ENCODE assay signal across 35 cellular contexts in genomic region chr1:225941949-225942222, GRCh38. TPM values are rescaled to one million over a fixed set of nuclear protein-coding genes. Genes with fewer than 3 reads are reported as not detected.
DNase-seq lines count a peak whose midpoint lies in the region; ATAC-seq, FAIRE-seq and TF ChIP-seq lines count a peak whose summit lies in the region.
"Had no signal": no experiment of that assay in that cellular context is flagged by ENCODE, and none has a peak within 500 bp of the region (broad histone marks: within the 10 kb centered on the region; RNA-seq: fewer than 3 reads in every experiment).

No MANE protein-coding gene starts in this region.

- H4K20me1 ChIP-seq in K562 (replicated peaks; ENCODE audit: control insufficient read depth, insufficient read depth, low read length): no peaks in the 10 kb centered on the region
- no peaks in the 10 kb centered on the region for H4K20me1 ChIP-seq in neural progenitor cell (ENCODE audit: low read depth)

- H3K79me2 ChIP-seq in K562 (ENCODE audit: control insufficient read depth, insufficient read depth, low read length) (no peaks in the 10 kb centered on the region), neural progenitor cell (ENCODE audit: low read depth) (no peaks in the 10 kb centered on the region)

- H3K4me1 ChIP-seq in left ventricle myocardium inferior (peaks cover 32% of the 10 kb centered on the region), K562 (replicated peaks in 1 of 2; ENCODE audit: control insufficient read depth in 2 of 2, insufficient read depth in 2 of 2, low read length in 2 of 2) (peaks cover 7 to 23% of the 10 kb centered on the region in 2 experiments; a peak in 4 of 5 replicates), neural progenitor cell (peaks cover 36% of the 10 kb centered on the region)

- no peaks in the 10 kb centered on the region for H3K27me3 ChIP-seq in left ventricle myocardium inferior (ENCODE audit: low read depth)
- no peaks in the 10 kb centered on the region for H3K27me3 ChIP-seq in K562 (ENCODE audit: control insufficient read depth in 2 of 2, insufficient read depth in 2 of 2, low read length in 2 of 2)
- peaks cover 24% of the 10 kb centered on the region for H3K27me3 ChIP-seq in neural progenitor cell
- H3K27me3 ChIP-seq: breast epithelium, SJCRH30 had no signal

- no peak for TF ChIP-seq POLR2A in K562 (conservative IDR thresholded peaks at IDR 0.05)

- in situ Hi-C loops in K562 (cut with MboI): no loop called here

- peak overlapping the region; percentile 89 for H3K27ac Mint-ChIP-seq in neural progenitor cell
- H3K27ac Mint-ChIP-seq: activated CD8-positive, alpha-beta T cell treated with anti-CD3 and anti-CD28 coated beads, Interleukin-2, amount 10 ng/mL, durations not matched to agents 7 days and 5 days; activated T-helper 2 cell treated with anti-CD3 and anti-CD28 coated beads, Interferon-gamma antibody, Interleukin-2, Interleukin-4, amounts not matched to agents 10 μg/mL and 5 μg/mL and 100 μg/mL, durations not matched to agents 14 hours and 24 hours and 36 hours; mesothelial cell of epicardium; naive B cell; stimulated activated naive B cell treated with anti-CD40 and anti-IgM and Interleukin-4, amounts not matched to agents 10 μg/mL and 1 μg/mL and 100 μg/mL, for 72 hours had no signal

- TF ChIP-seq EP300 in K562 (IDR thresholded peaks at IDR 0.05; ENCODE audit: low read length): no peak

- ATAC-seq in Right ventricle myocardium inferior (no peak), K562 (no peak), HG02884 (IDR thresholded peaks at IDR 0.05; ENCODE audit: unreplicated experiment) (no peak), GM19455 (IDR thresholded peaks at IDR 0.05; ENCODE audit: unreplicated experiment) (no peak)
- ATAC-seq: activated CD8-positive, alpha-beta T cell treated with anti-CD3 and anti-CD28 coated beads, Interleukin-2, amount 10 ng/mL, durations not matched to agents 7 days and 5 days had no signal

- CTCF ChIA-PET in K562 (lab: Yijun Ruan, JAX; ENCODE audit: low intra/inter-chr PET ratio): no interaction called here

- peak overlapping the region; percentile 75 for H3K27ac ChIP-seq in left ventricle myocardium inferior (replicated peaks)
- no peak overlapping the region for H3K27ac ChIP-seq in K562 (ENCODE audit: extremely low read depth, low read depth, low read length)
- H3K27ac ChIP-seq in neural progenitor cell: no peak overlapping the region
- H3K27ac ChIP-seq: epithelial cell of prostate, SJCRH30, VCaP had no signal

- H3K4me2 ChIP-seq in K562 (ENCODE audit: insufficient read depth, low read length) (no peak overlapping the region), neural progenitor cell (peak overlapping the region; percentile 46)

- H3K36me3 ChIP-seq in left ventricle myocardium inferior (no peaks in the 10 kb centered on the region), K562 (ENCODE audit: control insufficient read depth, insufficient read depth, low read length) (no peaks in the 10 kb centered on the region), neural progenitor cell (no peaks in the 10 kb centered on the region)
- H3K36me3 ChIP-seq: breast epithelium, SJCRH30 had no signal

- H3K36me3 Mint-ChIP-seq in neural progenitor cell: no peaks in the 10 kb centered on the region
- H3K36me3 Mint-ChIP-seq: mesothelial cell of epicardium; naive B cell; stimulated activated naive B cell treated with anti-CD40 and anti-IgM and Interleukin-4, amounts not matched to agents 10 μg/mL and 1 μg/mL and 100 μg/mL, for 72 hours had no signal

- H3K9me3 ChIP-seq in left ventricle myocardium inferior (replicated peaks) (no peaks in the 10 kb centered on the region), K562 (replicated peaks; ENCODE audit: control insufficient read depth, insufficient read depth, low read depth, low read length) (no peaks in the 10 kb centered on the region), neural progenitor cell (ENCODE audit: low read depth) (no peaks in the 10 kb centered on the region)
- H3K9me3 ChIP-seq: breast epithelium, SJCRH30 had no signal

- no peak overlapping the region for H3K4me3 Mint-ChIP-seq in neural progenitor cell
- H3K4me3 Mint-ChIP-seq: activated CD8-positive, alpha-beta T cell treated with anti-CD3 and anti-CD28 coated beads, Interleukin-2, amount 10 ng/mL, durations not matched to agents 7 days and 5 days; mesothelial cell of epicardium; naive B cell; stimulated activated naive B cell treated with anti-CD40 and anti-IgM and Interleukin-4, amounts not matched to agents 10 μg/mL and 1 μg/mL and 100 μg/mL, for 72 hours had no signal

- peak; percentile 11 for FAIRE-seq in K562 (lab: Jason Lieb, UNC)
- FAIRE-seq: A204.1, G401.6, H1, RCC 7860 had no signal

- H3K9me1 ChIP-seq in K562 (ENCODE audit: control insufficient read depth, insufficient read depth, low read length): no peaks in the 10 kb centered on the region

- H3K9me3 Mint-ChIP-seq in neural progenitor cell: no peaks in the 10 kb centered on the region
- H3K9me3 Mint-ChIP-seq: activated T-helper 2 cell treated with anti-CD3 and anti-CD28 coated beads, Interferon-gamma antibody, Interleukin-2, Interleukin-4, amounts not matched to agents 10 μg/mL and 5 μg/mL and 100 μg/mL, durations not matched to agents 14 hours and 24 hours and 36 hours; mesothelial cell of epicardium; naive B cell; stimulated activated naive B cell treated with anti-CD40 and anti-IgM and Interleukin-4, amounts not matched to agents 10 μg/mL and 1 μg/mL and 100 μg/mL, for 72 hours had no signal

- DNase-seq in left ventricle myocardium inferior: no peak
- DNase-seq in Right ventricle myocardium inferior (ENCODE audit: missing footprints): no peak
- DNase-seq in K562 (ENCODE audit: extremely low read depth in 1 of 4, low spot score in 3 of 4): no peak
- no peak for DNase-seq in neural progenitor cell (ENCODE audit: low spot score)
- DNase-seq in foreskin fibroblast: no peak
- no peak for DNase-seq in NCI-H187 treated with DMSO at 0.1 percent for 48 hours (lab: John Stamatoyannopoulos, UW)
- DNase-seq: activated CD4-positive, alpha-beta T cell treated with anti-CD3 and anti-CD28 coated beads for 4 hours; activated CD8-positive, alpha-beta T cell treated with anti-CD3 and anti-CD28 coated beads, Interleukin-2, amount 10 ng/mL, durations not matched to agents 7 days and 5 days; activated naive CD4-positive, alpha-beta T cell treated with anti-CD3 and anti-CD28 coated beads, Interleukin-2, amount 50 U/mL, for 16 hours; amniotic stem cell; DMS79; effector CD4-positive, alpha-beta T cell; KG1; naive B cell; NCI-H2081 treated with DMSO at 0.1 percent for 48 hours; NCI-H2227 treated with DMSO at 0.1 percent for 48 hours; NCI-H526 treated with DMSO at 0.1 percent for 48 hours; occipital lobe; SJCRH30; stimulated activated naive B cell treated with anti-CD40 and anti-IgM and Interleukin-4, amounts not matched to agents 10 μg/mL and 1 μg/mL and 100 μg/mL, for 72 hours; substantia nigra; T1000 had no signal

- H2AFZ ChIP-seq in K562 (ENCODE audit: low read depth, low read length) (peak overlapping the region; percentile 0; the same call in 1 of the 2 replicates), neural progenitor cell (replicated peaks) (no peak overlapping the region)

- H3K9ac ChIP-seq in K562 (ENCODE audit: insufficient read depth in 1 of 2, low read depth in 2 of 2, low read length in 2 of 2) (peak overlapping the region in 1 of 2 experiments; percentile 71; a peak in 1 of 4 replicates), neural progenitor cell (no peak overlapping the region)

- no peak for TF ChIP-seq RAD21 in K562 (CRISPR knock-in tag; conservative IDR thresholded peaks at IDR 0.05 in 1 of 2, IDR thresholded peaks at IDR 0.05 in 1 of 2)

- intact Hi-C loops in left ventricle myocardium inferior (cut with micrococcal nuclease): no loop called here
- intact Hi-C loops in Right ventricle myocardium inferior (cut with DNase I): no loop called here
- intact Hi-C loops in K562 (cut with micrococcal nuclease): no loop called here

- 10% methylated on average over 1 of the region's 1 CpG for WGBS in K562 (ENCODE audit: insufficient coverage, low coverage, missing lambda C conversion rate)

- POLR2A ChIA-PET in K562 (lab: Yijun Ruan, JAX): interaction anchor here (1.4 kb wide), 1 partner anchor 16 kb away, joined by 7 read pairs; no protein-coding TSS in a partner anchor

- no TSS peak for BruUV-seq in K562 (replicated peaks; lab: Mats Ljungman, UMichigan)

- peaks cover 42% of the 10 kb centered on the region for H3K4me1 Mint-ChIP-seq in neural progenitor cell

- TF ChIP-seq CTCF in left ventricle myocardium inferior (IDR thresholded peaks at IDR 0.05; ENCODE audit: borderline replicate concordance): no peak
- TF ChIP-seq CTCF in K562 (IDR thresholded peaks at IDR 0.05 in 2 of 3, conservative IDR thresholded peaks at IDR 0.05 in 1 of 3; ENCODE audit: insufficient read depth in 2 of 3, low read depth in 1 of 3, low read length in 3 of 3): no peak
- no peak for TF ChIP-seq CTCF in neural progenitor cell (IDR thresholded peaks at IDR 0.05)
- TF ChIP-seq CTCF in foreskin fibroblast (IDR thresholded peaks at IDR 0.05; ENCODE audit: low read depth, low read length): no peak

- H3F3A ChIP-seq in neural progenitor cell (ENCODE audit: low read depth): peaks cover 17% of the 10 kb centered on the region

- H3K27me3 Mint-ChIP-seq in neural progenitor cell (ENCODE audit: insufficient read depth, low read depth): peaks cover 7% of the 10 kb centered on the region

- H3K4me3 ChIP-seq in left ventricle myocardium inferior: no peak overlapping the region
- no peak overlapping the region for H3K4me3 ChIP-seq in K562
- H3K4me3 ChIP-seq in neural progenitor cell: no peak overlapping the region
- no peak overlapping the region for H3K4me3 ChIP-seq in foreskin fibroblast (ENCODE audit: low read depth in 1 of 2, low read length in 2 of 2)
- H3K4me3 ChIP-seq: breast epithelium, SJCRH30 had no signal

RNA-seq across cellular contexts. Expression of gene LEFTY2, which starts 0.9 kb away (rescaled TPM):
- total RNA-seq in left ventricle myocardium inferior: 0.69 TPM
- total RNA-seq in Right ventricle myocardium inferior: 0.19 TPM
- 0.23 TPM in 1 of 2 replicates, not detected in the other for total RNA-seq in K562 (2011; cell fraction: chromatin; rRNA removed; ENCODE audit: low replicate concordance)
- not detected in 2 replicates for total RNA-seq in K562 (2011; cell fraction: nucleolus; rRNA removed)
- 0.29 TPM in 1 of 2 replicates, not detected in the other for total RNA-seq in K562 (2011; cell fraction: nucleoplasm; rRNA removed)
- total RNA-seq in K562 (2014; rRNA removed): 0.08 and 0.14 TPM in 2 replicates
- not detected in 2 replicates for total RNA-seq in K562 (2014; rRNA removed; fragmentation: Illumina TruSeq; extraction: Trizol)
- total RNA-seq in K562 (2015; rRNA removed; fragmentation: Illumina TruSeq; extraction: Trizol): not detected in 2 replicates
- not detected in 2 replicates for total RNA-seq in K562 (2021)
- 0.04 and 0.07 TPM in 2 replicates for polyA plus RNA-seq in K562 (2011; rRNA removed)
- 0.03 and 0.06 TPM in 2 replicates for polyA plus RNA-seq in K562 (2011; cell fraction: cytosol; rRNA removed)
- 0.06 TPM in 1 of 2 replicates, not detected in the other for polyA plus RNA-seq in K562 (2011; cell fraction: nucleus; rRNA removed)
- polyA plus RNA-seq in K562 (2012): 0.04 TPM in 2 replicates
- polyA plus RNA-seq in K562 (2014; fragmentation: Illumina TruSeq; extraction: Trizol): not detected in 2 replicates
- polyA plus RNA-seq in K562 (2014; fragmentation: Nextera tagmentation; extraction: Ambion mirVana): not detected
- polyA plus RNA-seq in K562 (2014; rRNA removed): 0.78 TPM in 1 of 2 replicates, not detected in the other
- not detected in 2 replicates for polyA minus RNA-seq in K562 (2011; rRNA and poly(A)+ RNA removed)
- polyA minus RNA-seq in K562 (2011; cell fraction: cytosol; rRNA and poly(A)+ RNA removed): not detected in 2 replicates
- polyA minus RNA-seq in K562 (2011; cell fraction: nucleus; rRNA and poly(A)+ RNA removed): not detected in 2 replicates
- not detected in 2 replicates for total RNA-seq in neural progenitor cell (ENCODE audit: low replicate concordance)
- total RNA-seq: activated CD8-positive, alpha-beta T cell treated with anti-CD3 and anti-CD28 coated beads, Interleukin-2, amount 10 ng/mL, durations not matched to agents 7 days and 5 days; activated T-helper 2 cell treated with anti-CD3 and anti-CD28 coated beads, Interferon-gamma antibody, Interleukin-2, Interleukin-4, amounts not matched to agents 10 μg/mL and 5 μg/mL and 100 μg/mL, durations not matched to agents 14 hours and 24 hours and 36 hours; glomerular endothelial cell had no signal

RNA-seq across cellular contexts. Expression of gene PYCR2, which starts 17.8 kb away (rescaled TPM):
- total RNA-seq in left ventricle myocardium inferior (64.0 TPM), Right ventricle myocardium inferior (58.6 TPM), K562 (2014; rRNA removed) (162 and 176 TPM in 2 replicates), K562 (2014; rRNA removed; fragmentation: Illumina TruSeq; extraction: Trizol) (75.2 and 76.7 TPM in 2 replicates), K562 (2015; rRNA removed; fragmentation: Illumina TruSeq; extraction: Trizol) (79.2 and 83.5 TPM in 2 replicates), K562 (2021) (200 and 219 TPM in 2 replicates), neural progenitor cell (ENCODE audit: low replicate concordance) (23.8 and 54.7 TPM in 2 replicates)
- 118 and 268 TPM in 2 replicates for total RNA-seq in K562 (2011; cell fraction: chromatin; rRNA removed; ENCODE audit: low replicate concordance)
- 193 and 210 TPM in 2 replicates for total RNA-seq in K562 (2011; cell fraction: nucleolus; rRNA removed)
- total RNA-seq in K562 (2011; cell fraction: nucleoplasm; rRNA removed): 181 and 191 TPM in 2 replicates
- polyA plus RNA-seq in K562 (2011; rRNA removed) (127 and 246 TPM in 2 replicates), K562 (2014; fragmentation: Illumina TruSeq; extraction: Trizol) (154 and 187 TPM in 2 replicates), K562 (2014; fragmentation: Nextera tagmentation; extraction: Ambion mirVana) (1 to 10 TPM; 5.5 to 7.9 TPM), K562 (2014; rRNA removed) (195 and 208 TPM in 2 replicates)
- polyA plus RNA-seq in K562 (2011; cell fraction: cytosol; rRNA removed): 168 and 216 TPM in 2 replicates
- 321 and 394 TPM in 2 replicates for polyA plus RNA-seq in K562 (2011; cell fraction: nucleus; rRNA removed)
- polyA plus RNA-seq in K562 (2012): 161 and 213 TPM in 2 replicates
- polyA minus RNA-seq in K562 (2011; rRNA and poly(A)+ RNA removed): 79.4 and 82.2 TPM in 2 replicates
- 58.5 and 79.5 TPM in 2 replicates for polyA minus RNA-seq in K562 (2011; cell fraction: cytosol; rRNA and poly(A)+ RNA removed)
- 66.8 and 85.3 TPM in 2 replicates for polyA minus RNA-seq in K562 (2011; cell fraction: nucleus; rRNA and poly(A)+ RNA removed)

RNA-seq across cellular contexts. Expression of gene LEFTY1, which starts 52.9 kb away (rescaled TPM):
- total RNA-seq in left ventricle myocardium inferior (0.55 TPM), Right ventricle myocardium inferior (not detected), K562 (2014; rRNA removed) (0.16 TPM in 1 of 2 replicates, not detected in the other), K562 (2014; rRNA removed; fragmentation: Illumina TruSeq; extraction: Trizol) (0.07 TPM in 1 of 2 replicates, not detected in the other), K562 (2015; rRNA removed; fragmentation: Illumina TruSeq; extraction: Trizol) (not detected in 2 replicates), K562 (2021) (0.20 and 0.24 TPM in 2 replicates), neural progenitor cell (ENCODE audit: low replicate concordance) (not detected in 2 replicates)
- 0.88 and 1.0 TPM in 2 replicates for total RNA-seq in K562 (2011; cell fraction: chromatin; rRNA removed; ENCODE audit: low replicate concordance)
- 1.2 TPM in 1 of 2 replicates, not detected in the other for total RNA-seq in K562 (2011; cell fraction: nucleolus; rRNA removed)
- total RNA-seq in K562 (2011; cell fraction: nucleoplasm; rRNA removed): 1.1 TPM in 1 of 2 replicates, not detected in the other
- polyA plus RNA-seq in K562 (2011; rRNA removed) (0.09 and 0.21 TPM in 2 replicates), K562 (2014; fragmentation: Illumina TruSeq; extraction: Trizol) (0.15 TPM in 1 of 2 replicates, not detected in the other), K562 (2014; fragmentation: Nextera tagmentation; extraction: Ambion mirVana) (not detected), K562 (2014; rRNA removed) (0.13 TPM in 1 of 2 replicates, not detected in the other)
- polyA plus RNA-seq in K562 (2011; cell fraction: cytosol; rRNA removed): 0.09 and 0.30 TPM in 2 replicates
- 0.41 and 0.67 TPM in 2 replicates for polyA plus RNA-seq in K562 (2011; cell fraction: nucleus; rRNA removed)
- 0.04 and 0.07 TPM in 2 replicates for polyA plus RNA-seq in K562 (2012)
- polyA minus RNA-seq in K562 (2011; rRNA and poly(A)+ RNA removed): not detected in 2 replicates
- polyA minus RNA-seq in K562 (2011; cell fraction: cytosol; rRNA and poly(A)+ RNA removed): not detected in 2 replicates
- 0.22 and 0.27 TPM in 2 replicates for polyA minus RNA-seq in K562 (2011; cell fraction: nucleus; rRNA and poly(A)+ RNA removed)
- total RNA-seq: activated CD8-positive, alpha-beta T cell treated with anti-CD3 and anti-CD28 coated beads, Interleukin-2, amount 10 ng/mL, durations not matched to agents 7 days and 5 days; activated T-helper 2 cell treated with anti-CD3 and anti-CD28 coated beads, Interferon-gamma antibody, Interleukin-2, Interleukin-4, amounts not matched to agents 10 μg/mL and 5 μg/mL and 100 μg/mL, durations not matched to agents 14 hours and 24 hours and 36 hours; glomerular endothelial cell; pulmonary artery endothelial cell had no signal

RNA-seq across cellular contexts. Expression of gene SDE2, which starts 57.3 kb away (rescaled TPM):
- total RNA-seq in left ventricle myocardium inferior (11.3 TPM), Right ventricle myocardium inferior (11.7 TPM), K562 (2014; rRNA removed) (44.9 and 46.0 TPM in 2 replicates), K562 (2014; rRNA removed; fragmentation: Illumina TruSeq; extraction: Trizol) (62.3 and 72.5 TPM in 2 replicates), K562 (2015; rRNA removed; fragmentation: Illumina TruSeq; extraction: Trizol) (42.7 and 43.0 TPM in 2 replicates), K562 (2021) (45.3 and 50.5 TPM in 2 replicates), neural progenitor cell (ENCODE audit: low replicate concordance) (18.8 and 29.2 TPM in 2 replicates)
- total RNA-seq in K562 (2011; cell fraction: chromatin; rRNA removed; ENCODE audit: low replicate concordance): 30.3 and 54.4 TPM in 2 replicates
- total RNA-seq in K562 (2011; cell fraction: nucleolus; rRNA removed): 21.3 and 22.5 TPM in 2 replicates
- 40.9 and 49.1 TPM in 2 replicates for total RNA-seq in K562 (2011; cell fraction: nucleoplasm; rRNA removed)
- polyA plus RNA-seq in K562 (2011; rRNA removed) (35.6 and 49.1 TPM in 2 replicates), K562 (2014; fragmentation: Illumina TruSeq; extraction: Trizol) (35.7 and 39.9 TPM in 2 replicates), K562 (2014; fragmentation: Nextera tagmentation; extraction: Ambion mirVana) (10 to 100 TPM; 14.3 to 19.3 TPM), K562 (2014; rRNA removed) (44.6 and 46.1 TPM in 2 replicates)
- 19.9 and 37.9 TPM in 2 replicates for polyA plus RNA-seq in K562 (2011; cell fraction: cytosol; rRNA removed)
- 10.7 and 11.3 TPM in 2 replicates for polyA plus RNA-seq in K562 (2011; cell fraction: nucleus; rRNA removed)
- polyA plus RNA-seq in K562 (2012): 13.2 and 19.6 TPM in 2 replicates
- polyA minus RNA-seq in K562 (2011; rRNA and poly(A)+ RNA removed): 55.7 and 62.4 TPM in 2 replicates
- polyA minus RNA-seq in K562 (2011; cell fraction: cytosol; rRNA and poly(A)+ RNA removed): 24.8 and 29.7 TPM in 2 replicates
- polyA minus RNA-seq in K562 (2011; cell fraction: nucleus; rRNA and poly(A)+ RNA removed): 11.2 and 15.9 TPM in 2 replicates

RNA-seq across cellular contexts. Expression of gene TMEM63A, which starts 59.7 kb away (rescaled TPM):
- 30.4 TPM for total RNA-seq in left ventricle myocardium inferior
- 30.6 TPM for total RNA-seq in Right ventricle myocardium inferior
- total RNA-seq in K562 (2011; cell fraction: chromatin; rRNA removed; ENCODE audit: low replicate concordance): 420 and 854 TPM in 2 replicates
- 362 and 382 TPM in 2 replicates for total RNA-seq in K562 (2011; cell fraction: nucleolus; rRNA removed)
- 379 and 427 TPM in 2 replicates for total RNA-seq in K562 (2011; cell fraction: nucleoplasm; rRNA removed)
- 17.5 and 21.2 TPM in 2 replicates for total RNA-seq in K562 (2014; rRNA removed)
- total RNA-seq in K562 (2014; rRNA removed; fragmentation: Illumina TruSeq; extraction: Trizol): 17.2 and 17.6 TPM in 2 replicates
- 16.2 and 17.5 TPM in 2 replicates for total RNA-seq in K562 (2015; rRNA removed; fragmentation: Illumina TruSeq; extraction: Trizol)
- 48.5 and 54.6 TPM in 2 replicates for total RNA-seq in K562 (2021)
- 39.2 and 70.5 TPM in 2 replicates for polyA plus RNA-seq in K562 (2011; rRNA removed)
- 23.7 and 25.8 TPM in 2 replicates for polyA plus RNA-seq in K562 (2011; cell fraction: cytosol; rRNA removed)
- polyA plus RNA-seq in K562 (2011; cell fraction: nucleus; rRNA removed): 496 and 545 TPM in 2 replicates
- 27.0 and 59.7 TPM in 2 replicates for polyA plus RNA-seq in K562 (2012)
- polyA plus RNA-seq in K562 (2014; fragmentation: Illumina TruSeq; extraction: Trizol): 37.7 and 39.0 TPM in 2 replicates
- polyA plus RNA-seq in K562 (2014; fragmentation: Nextera tagmentation; extraction: Ambion mirVana): 1 to 10 TPM; 2.0 to 2.8 TPM
- 30.5 and 32.4 TPM in 2 replicates for polyA plus RNA-seq in K562 (2014; rRNA removed)
- 57.7 and 57.8 TPM in 2 replicates for polyA minus RNA-seq in K562 (2011; rRNA and poly(A)+ RNA removed)
- 16.8 and 28.1 TPM in 2 replicates for polyA minus RNA-seq in K562 (2011; cell fraction: cytosol; rRNA and poly(A)+ RNA removed)
- polyA minus RNA-seq in K562 (2011; cell fraction: nucleus; rRNA and poly(A)+ RNA removed): 118 and 144 TPM in 2 replicates
- 5.1 and 12.3 TPM in 2 replicates for total RNA-seq in neural progenitor cell (ENCODE audit: low replicate concordance)
